Comparison of ENCODE assay signal across 8 cellular contexts in the genomic region with DNA sequence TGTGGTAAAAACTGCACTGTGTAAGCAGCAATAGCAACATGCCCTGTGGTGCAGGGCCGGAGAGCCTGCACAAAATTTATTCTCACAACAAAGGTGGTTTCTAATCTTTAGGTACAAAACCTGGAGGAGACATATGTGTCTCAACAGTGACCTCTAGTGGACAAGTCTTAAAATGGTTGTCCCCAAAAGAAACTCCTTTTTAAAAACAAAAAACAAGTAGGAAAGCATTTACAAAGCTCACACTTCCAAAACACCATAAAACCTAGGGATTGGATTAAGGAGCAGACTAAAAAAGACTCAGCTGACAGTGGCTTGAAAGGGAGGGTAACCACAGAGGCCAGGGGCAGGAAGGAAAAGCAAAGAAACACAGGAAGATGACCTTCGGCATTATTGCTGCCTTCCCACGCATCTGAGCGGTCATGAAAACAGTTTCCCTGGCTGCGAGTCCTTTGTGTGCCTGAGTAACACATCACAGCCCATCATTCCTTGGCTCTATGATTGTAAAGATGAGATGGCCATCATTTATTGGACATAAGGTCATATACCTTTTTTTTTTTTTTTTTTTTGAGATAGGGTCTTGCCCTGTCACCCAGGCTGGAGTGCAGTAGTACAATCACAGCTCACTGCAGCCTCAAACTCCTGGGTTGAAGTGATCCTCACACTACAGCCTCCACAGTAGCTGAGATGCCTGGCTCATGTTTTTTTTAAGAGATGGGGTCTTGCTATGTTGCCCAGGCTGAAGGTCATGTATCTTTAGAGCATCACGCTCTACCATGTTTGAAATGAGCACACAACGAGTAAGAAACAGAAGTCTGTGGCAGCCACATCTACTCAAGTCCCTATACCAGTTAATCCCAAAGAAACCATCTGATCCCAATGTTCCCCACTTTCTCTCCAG. TPM values are rescaled to one million over a fixed set of nuclear protein-coding genes. Genes with fewer than 3 reads are reported as not detected.
A peak's percentile ranks its signal among the peaks of the same experiment; 100 is the strongest.
DNase-seq lines count a peak whose midpoint lies in the region; ATAC-seq, FAIRE-seq and TF ChIP-seq lines count a peak whose summit lies in the region.

No MANE protein-coding gene starts in this region.

- peaks cover 10 to 31% (median 24%) of the 10 kb centered on the region in 10 experiments for H3K4me1 ChIP-seq in BLaER1 treated with 17β-estradiol and CSF1 and Interleukin-3, amounts not matched to agents 10 nM and 100 nM
- H3K4me1 ChIP-seq in Peyer's patch = no peaks in the 10 kb centered on the region

- no peaks in the 10 kb centered on the region for H3K27me3 ChIP-seq in BLaER1 treated with 17β-estradiol and CSF1 and Interleukin-3, amounts not matched to agents 10 nM and 100 nM
- no peaks in the 10 kb centered on the region for H3K27me3 ChIP-seq in Peyer's patch

- no peak for TF ChIP-seq POLR2A in Peyer's patch (IDR thresholded peaks at IDR 0.05)

- FAIRE-seq in GM18507 (lab: Jason Lieb, UNC) = peak; percentile 84

- H3K9me3 ChIP-seq in BLaER1 treated with 17β-estradiol and CSF1 and Interleukin-3, amounts not matched to agents 10 nM and 100 nM (replicated peaks in 1 of 11) = no peaks in the 10 kb centered on the region
- H3K9me3 ChIP-seq in Peyer's patch = no peaks in the 10 kb centered on the region

- no peak for TF ChIP-seq EP300 in Ishikawa (IDR thresholded peaks at IDR 0.05; ENCODE audit: borderline replicate concordance)

- H3K4me2 ChIP-seq in BLaER1 treated with 17β-estradiol and CSF1 and Interleukin-3, amounts not matched to agents 10 nM and 100 nM = peak overlapping the region in 10 of 11 experiments; percentile 30 to 80 (median 46); a peak in 20 of 22 replicates

- H3K9ac ChIP-seq in BLaER1 treated with 17β-estradiol and CSF1 and Interleukin-3, amounts not matched to agents 10 nM and 100 nM = peak overlapping the region in 7 of 11 experiments; percentile 19 to 64 (median 32); a peak in 7 of 22 replicates

- peaks cover 11 to 80% (median 58%) of the 10 kb centered on the region in 11 experiments; a peak in 21 of 22 replicates for H3K36me3 ChIP-seq in BLaER1 treated with 17β-estradiol and CSF1 and Interleukin-3, amounts not matched to agents 10 nM and 100 nM
- H3K36me3 ChIP-seq in Peyer's patch = no peaks in the 10 kb centered on the region

- TF ChIP-seq RAD21 in Ishikawa (IDR thresholded peaks at IDR 0.05; ENCODE audit: low read depth) = peak; percentile 63

- no peak overlapping the region for H3K4me3 ChIP-seq in BLaER1 treated with 17β-estradiol and CSF1 and Interleukin-3, amounts not matched to agents 10 nM and 100 nM
- H3K4me3 ChIP-seq in Peyer's patch = no peak overlapping the region

- peak; percentile 60 to 77 (median 73) for TF ChIP-seq CTCF in Peyer's patch (IDR thresholded peaks at IDR 0.05)

- ATAC-seq in HG02884 (IDR thresholded peaks at IDR 0.05; ENCODE audit: unreplicated experiment) = no peak

- peak overlapping the region in 3 of 11 experiments; percentile 20 to 33 (median 24); a peak in 1 of 22 replicates for H3K27ac ChIP-seq in BLaER1 treated with 17β-estradiol and CSF1 and Interleukin-3, amounts not matched to agents 10 nM and 100 nM
- no peak overlapping the region for H3K27ac ChIP-seq in Peyer's patch

- DNase-seq in GM18507 (ENCODE audit: extremely low spot score, insufficient read length, low read depth) (peak; percentile 29), Peyer's patch (no peak), dedifferentiated amniotic fluid mesenchymal stem cell (ENCODE audit: extremely low spot score) (peak; percentile 51), lung microvascular endothelial cell (ENCODE audit: low read depth in 2 of 2) (peak; percentile 97 to 98), T-helper 9 cell (no peak)

- peaks cover 4 to 94% (median 69%) of the 10 kb centered on the region in 11 experiments; a peak in 20 of 22 replicates for H4K20me1 ChIP-seq in BLaER1 treated with 17β-estradiol and CSF1 and Interleukin-3, amounts not matched to agents 10 nM and 100 nM

TF ChIP-seq in Ishikawa, 13 proteins besides CTCF, POLR2A, EP300 and RAD21:
- TF ChIP-seq, protein P1, sequence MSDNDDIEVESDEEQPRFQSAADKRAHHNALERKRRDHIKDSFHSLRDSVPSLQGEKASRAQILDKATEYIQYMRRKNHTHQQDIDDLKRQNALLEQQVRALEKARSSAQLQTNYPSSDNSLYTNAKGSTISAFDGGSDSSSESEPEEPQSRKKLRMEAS (IDR thresholded peaks at IDR 0.05) = no peak
- TF ChIP-seq EGR1 (IDR thresholded peaks at IDR 0.05) (no peak), YY1 (IDR thresholded peaks at IDR 0.05; ENCODE audit: low read depth) (no peak), TCF12 (IDR thresholded peaks at IDR 0.05; ENCODE audit: low read depth) (no peak), NFIC (IDR thresholded peaks at IDR 0.05) (no peak), CEBPB (IDR thresholded peaks at IDR 0.05) (no peak)
- TF ChIP-seq, protein P2, sequence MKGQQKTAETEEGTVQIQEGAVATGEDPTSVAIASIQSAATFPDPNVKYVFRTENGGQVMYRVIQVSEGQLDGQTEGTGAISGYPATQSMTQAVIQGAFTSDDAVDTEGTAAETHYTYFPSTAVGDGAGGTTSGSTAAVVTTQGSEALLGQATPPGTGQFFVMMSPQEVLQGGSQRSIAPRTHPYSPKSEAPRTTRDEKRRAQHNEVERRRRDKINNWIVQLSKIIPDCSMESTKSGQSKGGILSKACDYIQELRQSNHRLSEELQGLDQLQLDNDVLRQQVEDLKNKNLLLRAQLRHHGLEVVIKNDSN (IDR thresholded peaks at IDR 0.05) = no peak

RNA-seq across cellular contexts. Expression of a gene that starts 39.5 kb away (rescaled TPM):
- total RNA-seq in Peyer's patch = 10 to 100 TPM; 14.5 to 31.4 (median 23.5) TPM
- 31.4 and 32.3 TPM in 2 replicates for total RNA-seq in lung microvascular endothelial cell

Comparison
In these comparisons a context has a peak if more than half of its experiments do, and no peak if none do; other contexts are left out.
1. DNase-seq: peak in GM18507 (single experiment), dedifferentiated amniotic fluid mesenchymal stem cell (single experiment) and lung microvascular endothelial cell (2 of 2); none in Peyer's patch (0 of 3) and T-helper 9 cell (single experiment).